ENCODE assay signal across 21 cellular contexts in genomic region chr13:68714292-68714691, GRCh38.
"Had no signal": no experiment of that assay in that cellular context is flagged by ENCODE, and none has a peak within 500 bp of the region (broad histone marks: within the 10 kb centered on the region; RNA-seq: fewer than 3 reads in every experiment).

No MANE protein-coding gene starts in this region.

- H3K4me1 Mint-ChIP-seq: natural killer cell, T-helper 17 cell had no signal

- H3K4me3 Mint-ChIP-seq: activated naive CD8-positive, alpha-beta T cell; activated T-cell treated with anti-CD3 and anti-CD28 coated beads, Interleukin-2, amount 50 U/mL, for 4 hours; natural killer cell; stimulated activated naive CD8-positive, alpha-beta T cell treated with anti-CD3 and anti-CD28 coated beads, Interleukin-15, Interleukin-2, amounts not matched to agents 100 ng/mL and 50 ng/mL, for 24 hours; T-helper 17 cell had no signal

- H3K27ac ChIP-seq: heart right ventricle, left lung, parathyroid adenoma, tibial artery had no signal

- H3K9me3 ChIP-seq: left lung, tibial artery had no signal

- ATAC-seq: activated CD4-positive, CD25-positive, alpha-beta regulatory T cell treated with anti-CD3 and anti-CD28 coated beads, Interleukin-2, amount 50 U/mL, for 24 hours; activated T-cell treated with anti-CD3 and anti-CD28 coated beads, Interleukin-2, amount 50 U/mL, for 4 hours; heart right ventricle; left lung; natural killer cell; right cardiac atrium; T-helper 17 cell had no signal

- H3K36me3 ChIP-seq: heart right ventricle, left lung, tibial artery had no signal

- H3K36me3 Mint-ChIP-seq: activated naive CD8-positive, alpha-beta T cell had no signal

- H2AFZ ChIP-seq: parathyroid adenoma had no signal

- H3K79me2 ChIP-seq: parathyroid adenoma had no signal

- H3K27ac Mint-ChIP-seq: activated naive CD8-positive, alpha-beta T cell; activated T-helper 2 cell treated with anti-CD3 and anti-CD28 coated beads, Interferon-gamma antibody, Interleukin-2, Interleukin-4, amounts not matched to agents 10 μg/mL and 5 μg/mL and 100 μg/mL, durations not matched to agents 14 hours and 24 hours and 36 hours; natural killer cell; stimulated activated naive CD8-positive, alpha-beta T cell treated with anti-CD3 and anti-CD28 coated beads, Interleukin-15, Interleukin-2, amounts not matched to agents 100 ng/mL and 50 ng/mL, for 24 hours; T-helper 17 cell had no signal

- H3K4me1 ChIP-seq: heart right ventricle, left lung, parathyroid adenoma, tibial artery had no signal

- H3K27me3 ChIP-seq: heart right ventricle, left lung, tibial artery had no signal

- DNase-seq: activated CD8-positive, alpha-beta memory T cell treated with anti-CD3 and anti-CD28 coated beads for 24 hours; activated CD8-positive, alpha-beta memory T cell treated with anti-CD3 and anti-CD28 coated beads, Interleukin-2, amount 50 U/mL, for 4 hours; activated naive CD4-positive, alpha-beta T cell; activated T-cell treated with anti-CD3 and anti-CD28 coated beads, Interleukin-2, amount 50 U/mL, for 4 hours; heart right ventricle; kidney glomerular epithelial cell; left lung; midbrain; natural killer cell; right cardiac atrium; stimulated activated CD4-positive, alpha-beta T cell treated with anti-CD3 and anti-CD28 coated beads, Interleukin-12 subunit alpha, Interleukin-12 subunit beta, amount 100 ng/mL, for 4 hours; stimulated activated CD4-positive, alpha-beta T cell treated with anti-CD3 and anti-CD28 coated beads, Interleukin-4, amount 100 ng/mL, for 4 hours; substantia nigra; T-helper 17 cell; tibial artery had no signal

- H3K9ac ChIP-seq: parathyroid adenoma had no signal

- H3K4me3 ChIP-seq: heart right ventricle, left lung, lung, tibial artery had no signal

- H3K27me3 Mint-ChIP-seq: activated naive CD8-positive, alpha-beta T cell; stimulated activated naive CD8-positive, alpha-beta T cell treated with anti-CD3 and anti-CD28 coated beads, Interleukin-15, Interleukin-2, amounts not matched to agents 100 ng/mL and 50 ng/mL, for 24 hours; T-helper 17 cell had no signal
